In genomic region chr7:142800103-142800502, GRCh38 we compare ENCODE assay signal across 13 cellular contexts. TPM values are rescaled to one million over a fixed set of nuclear protein-coding genes. Genes with fewer than 3 reads are reported as not detected.
A peak's percentile ranks its signal among the peaks of the same experiment; 100 is the strongest.
DNase-seq lines count a peak whose midpoint lies in the region; ATAC-seq and TF ChIP-seq lines count a peak whose summit lies in the region.
"Had no signal": no experiment of that assay in that cellular context is flagged by ENCODE, and none has a peak within 500 bp of the region (broad histone marks: within the 10 kb centered on the region; RNA-seq: fewer than 3 reads in every experiment).

No MANE protein-coding gene starts in this region.

- peak in 4 of 5 donors; percentile 47 to 66 (median 50) for DNase-seq in CD4-positive, alpha-beta memory T cell
- DNase-seq in activated naive CD8-positive, alpha-beta T cell treated with anti-CD3 and anti-CD28 coated beads, Interleukin-2, amount 50 U/mL, for 24 hours = no peak
- DNase-seq in natural killer cell treated with Interleukin-12 subunit alpha and Interleukin-12 subunit beta and Interleukin-15 and Interleukin-18, amount 100 ng/mL, for 72 hours (ENCODE audit: low spot score) = no peak
- DNase-seq in epidermal melanocyte (ENCODE audit: insufficient read length, low spot score) (no peak), germinal center (ENCODE audit: low spot score) (no peak)
- DNase-seq: body of pancreas, DMS 273 treated with DMSO at 0.1 percent for 48 hours, dorsolateral prefrontal cortex, left colon, posterior cingulate gyrus had no signal

- peaks cover 38% of the 10 kb centered on the region for H3F3A ChIP-seq in Loucy (ENCODE audit: low read depth)

- H3K4me3 Mint-ChIP-seq in CD4-positive, alpha-beta memory T cell = peak overlapping the region; percentile 93 to 100 (median 99)
- peak overlapping the region; percentile 100 for H3K4me3 Mint-ChIP-seq in activated naive CD8-positive, alpha-beta T cell treated with anti-CD3 and anti-CD28 coated beads, Interleukin-2, amount 50 U/mL, for 24 hours
- H3K4me3 Mint-ChIP-seq in natural killer cell treated with Interleukin-12 subunit alpha and Interleukin-12 subunit beta and Interleukin-15 and Interleukin-18, amount 100 ng/mL, for 72 hours = peak overlapping the region; percentile 98
- H3K4me3 Mint-ChIP-seq: WTC11 had no signal

- peaks cover 82 to 89% of the 10 kb centered on the region in 2 donors for H3K36me3 Mint-ChIP-seq in CD4-positive, alpha-beta memory T cell
- H3K36me3 Mint-ChIP-seq in activated naive CD8-positive, alpha-beta T cell treated with anti-CD3 and anti-CD28 coated beads, Interleukin-2, amount 50 U/mL, for 24 hours (ENCODE audit: low read depth) = peaks cover 80% of the 10 kb centered on the region
- peaks cover 52% of the 10 kb centered on the region for H3K36me3 Mint-ChIP-seq in natural killer cell treated with Interleukin-12 subunit alpha and Interleukin-12 subunit beta and Interleukin-15 and Interleukin-18, amount 100 ng/mL, for 72 hours

- ATAC-seq in activated naive CD8-positive, alpha-beta T cell treated with anti-CD3 and anti-CD28 coated beads, Interleukin-2, amount 50 U/mL, for 24 hours = peak; percentile 5
- peak in 1 of 2 donors; percentile 18 for ATAC-seq in natural killer cell treated with Interleukin-12 subunit alpha and Interleukin-12 subunit beta and Interleukin-15 and Interleukin-18, amount 100 ng/mL, for 72 hours
- no peak for ATAC-seq in GM21526 (IDR thresholded peaks at IDR 0.05; ENCODE audit: low FRiP score, unreplicated experiment)
- ATAC-seq: body of pancreas, left colon, WTC11 had no signal

- CTCF ChIA-PET in CD4-positive, alpha-beta memory T cell (lab: Charles Lee; ENCODE audit: partially characterized antibody) = interaction anchor here (1.3 to 21.7 kb wide), 5 partner anchors 11 to 17 kb away, joined by 3 to 623 read pairs (median 18); no protein-coding TSS in a partner anchor

- H3K27ac Mint-ChIP-seq in CD4-positive, alpha-beta memory T cell = peak overlapping the region; percentile 98 to 100 (median 100)
- peak overlapping the region; percentile 98 for H3K27ac Mint-ChIP-seq in activated naive CD8-positive, alpha-beta T cell treated with anti-CD3 and anti-CD28 coated beads, Interleukin-2, amount 50 U/mL, for 24 hours
- peak overlapping the region; percentile 94 to 97 for H3K27ac Mint-ChIP-seq in natural killer cell treated with Interleukin-12 subunit alpha and Interleukin-12 subunit beta and Interleukin-15 and Interleukin-18, amount 100 ng/mL, for 72 hours
- H3K27ac Mint-ChIP-seq: WTC11 had no signal

- H3K9ac ChIP-seq in Loucy (ENCODE audit: low read depth, low read length, poor library complexity, severe bottlenecking) = peak overlapping the region; percentile 100

- POLR2A ChIA-PET in CD4-positive, alpha-beta memory T cell (lab: Charles Lee; ENCODE audit: partially characterized antibody) = interaction anchor here (0.5 to 31.0 kb wide), 32 partner anchors 4 to 584 kb away, joined by 3 to 6843 read pairs (median 24); no protein-coding TSS in a partner anchor

- peaks cover 31% of the 10 kb centered on the region for H3K36me3 ChIP-seq in CD4-positive, alpha-beta memory T cell (ENCODE audit: insufficient read depth, low read length)
- peaks cover 75% of the 10 kb centered on the region for H3K36me3 ChIP-seq in Loucy (ENCODE audit: insufficient read depth, low read length)

- H2AFZ ChIP-seq in Loucy (ENCODE audit: low read length) = no peak overlapping the region

- no peaks in the 10 kb centered on the region for H3K9me3 ChIP-seq in CD4-positive, alpha-beta memory T cell (ENCODE audit: control insufficient read depth in 1 of 2, low read length in 2 of 2)
- no peaks in the 10 kb centered on the region for H3K9me3 ChIP-seq in Loucy (ENCODE audit: insufficient read depth, low read depth, low read length)
- H3K9me3 ChIP-seq: body of pancreas had no signal

- H3K4me3 ChIP-seq in CD4-positive, alpha-beta memory T cell (ENCODE audit: low read length in 2 of 2) = peak overlapping the region; percentile 84 to 85
- peak overlapping the region; percentile 93 for H3K4me3 ChIP-seq in Loucy (ENCODE audit: low read length, poor library complexity, severe bottlenecking)
- H3K4me3 ChIP-seq: body of pancreas, dorsolateral prefrontal cortex had no signal

- peaks cover 68% of the 10 kb centered on the region for H3K4me1 ChIP-seq in CD4-positive, alpha-beta memory T cell (ENCODE audit: insufficient read depth, low read length)
- peaks cover 59% of the 10 kb centered on the region for H3K4me1 ChIP-seq in Loucy (ENCODE audit: insufficient read depth, low read length, poor library complexity, severe bottlenecking)

- H3K9me3 Mint-ChIP-seq in CD4-positive, alpha-beta memory T cell = peaks cover 0 to 7% (median 2%) of the 10 kb centered on the region in 8 donors
- H3K9me3 Mint-ChIP-seq in activated naive CD8-positive, alpha-beta T cell treated with anti-CD3 and anti-CD28 coated beads, Interleukin-2, amount 50 U/mL, for 24 hours = no peaks in the 10 kb centered on the region
- peaks cover 6% of the 10 kb centered on the region for H3K9me3 Mint-ChIP-seq in natural killer cell treated with Interleukin-12 subunit alpha and Interleukin-12 subunit beta and Interleukin-15 and Interleukin-18, amount 100 ng/mL, for 72 hours
- H3K9me3 Mint-ChIP-seq: WTC11 had no signal

- no peak for TF ChIP-seq CTCF in Loucy (conservative IDR thresholded peaks at IDR 0.05; ENCODE audit: low read length)

- no peaks in the 10 kb centered on the region for H3K27me3 Mint-ChIP-seq in CD4-positive, alpha-beta memory T cell
- H3K27me3 Mint-ChIP-seq in activated naive CD8-positive, alpha-beta T cell treated with anti-CD3 and anti-CD28 coated beads, Interleukin-2, amount 50 U/mL, for 24 hours = no peaks in the 10 kb centered on the region
- no peaks in the 10 kb centered on the region for H3K27me3 Mint-ChIP-seq in natural killer cell treated with Interleukin-12 subunit alpha and Interleukin-12 subunit beta and Interleukin-15 and Interleukin-18, amount 100 ng/mL, for 72 hours

- no peaks in the 10 kb centered on the region for H3K9me2 ChIP-seq in Loucy (replicated peaks; ENCODE audit: low read depth, low read length)

- H3K79me2 ChIP-seq in Loucy (ENCODE audit: insufficient read depth, low read length) = peaks cover 84% of the 10 kb centered on the region

- no peaks in the 10 kb centered on the region for H3K27me3 ChIP-seq in CD4-positive, alpha-beta memory T cell (ENCODE audit: insufficient read depth, low read length)
- H3K27me3 ChIP-seq in Loucy (ENCODE audit: insufficient read depth, low read length, poor library complexity, severe bottlenecking) = peaks cover 35% of the 10 kb centered on the region

- intact Hi-C loops in CD4-positive, alpha-beta memory T cell (cut with micrococcal nuclease) = loop anchor here (5.0 kb wide), 1 partner anchor 582 kb away; the partner anchor contains the start of gene ZYX

- H4K20me1 ChIP-seq in Loucy (ENCODE audit: insufficient read depth, low read length, poor library complexity, severe bottlenecking) = peaks cover 4% of the 10 kb centered on the region

- peak overlapping the region; percentile 99 for H3K27ac ChIP-seq in CD4-positive, alpha-beta memory T cell (ENCODE audit: low read depth, low read length)
- H3K27ac ChIP-seq: body of pancreas, dorsolateral prefrontal cortex had no signal

- H3K4me1 Mint-ChIP-seq in CD4-positive, alpha-beta memory T cell = peaks cover 56 to 82% (median 65%) of the 10 kb centered on the region in 4 donors
- peaks cover 77% of the 10 kb centered on the region for H3K4me1 Mint-ChIP-seq in activated naive CD8-positive, alpha-beta T cell treated with anti-CD3 and anti-CD28 coated beads, Interleukin-2, amount 50 U/mL, for 24 hours
- peaks cover 79 to 86% of the 10 kb centered on the region in 2 donors for H3K4me1 Mint-ChIP-seq in natural killer cell treated with Interleukin-12 subunit alpha and Interleukin-12 subunit beta and Interleukin-15 and Interleukin-18, amount 100 ng/mL, for 72 hours (ENCODE audit: low read depth in 2 of 2)

- peak overlapping the region; percentile 100 for H3K4me2 ChIP-seq in Loucy (ENCODE audit: low read depth, low read length, poor library complexity, severe bottlenecking)

RNA-seq across cellular contexts. Expression of gene PRSS2, which starts 29.3 kb away (rescaled TPM):
- not detected for total RNA-seq in CD4-positive, alpha-beta memory T cell
- polyA plus RNA-seq in CD4-positive, alpha-beta memory T cell = not detected
- total RNA-seq in natural killer cell treated with Interleukin-12 subunit alpha and Interleukin-12 subunit beta and Interleukin-15 and Interleukin-18, amount 100 ng/mL, for 72 hours = under 1 TPM in 1 of 2 donors, not detected in 1; 0.76 TPM
- total RNA-seq: dorsolateral prefrontal cortex had no signal

RNA-seq across cellular contexts. Expression of gene PRSS1, which starts 50.8 kb away (rescaled TPM):
- total RNA-seq in CD4-positive, alpha-beta memory T cell = under 1 TPM in 1 of 2 experiments, not detected in 1; 0.44 TPM
- polyA plus RNA-seq in CD4-positive, alpha-beta memory T cell = not detected
- total RNA-seq in natural killer cell treated with Interleukin-12 subunit alpha and Interleukin-12 subunit beta and Interleukin-15 and Interleukin-18, amount 100 ng/mL, for 72 hours = not detected
- total RNA-seq: dorsolateral prefrontal cortex had no signal

RNA-seq across cellular contexts. Expression of gene EPHB6, which starts 54.8 kb away (rescaled TPM):
- total RNA-seq in CD4-positive, alpha-beta memory T cell = 10 to 100 TPM; 48.4 to 65.0 TPM
- 10 to 100 TPM; 14.2 to 27.4 TPM for polyA plus RNA-seq in CD4-positive, alpha-beta memory T cell
- 1 to 10 TPM in 1 of 2 donors, under 1 TPM in 1; 0.64 to 1.8 TPM for total RNA-seq in natural killer cell treated with Interleukin-12 subunit alpha and Interleukin-12 subunit beta and Interleukin-15 and Interleukin-18, amount 100 ng/mL, for 72 hours

Comparison
In these comparisons a context has a peak if more than half of its experiments do, and no peak if none do; other contexts are left out.
1. DNase-seq: peak in CD4-positive, alpha-beta memory T cell (4 of 5); none in activated naive CD8-positive, alpha-beta T cell treated with anti-CD3 and anti-CD28 coated beads, Interleukin-2, amount 50 U/mL, for 24 hours (single experiment), natural killer cell treated with Interleukin-12 subunit alpha and Interleukin-12 subunit beta and Interleukin-15 and Interleukin-18, amount 100 ng/mL, for 72 hours (single experiment), epidermal melanocyte (single experiment) and germinal center (single experiment).
2. RNA of gene EPHB6, which starts 54.8 kb away (total RNA-seq): 48.4 to 65.0 TPM in CD4-positive, alpha-beta memory T cell; 0.64 to 1.8 TPM in natural killer cell treated with Interleukin-12 subunit alpha and Interleukin-12 subunit beta and Interleukin-15 and Interleukin-18, amount 100 ng/mL, for 72 hours; every median in the first group is over 10 times any median in the second.
3. Peak in every context shown above with its lines, with median percentiles within 50 percentile points of each other: H3K27ac Mint-ChIP-seq and H3K4me3 Mint-ChIP-seq.